In genomic region chr5:177371705-177372533, GRCh38 we compare ENCODE assay signal across 12 cellular contexts. TPM values are rescaled to one million over a fixed set of nuclear protein-coding genes. Genes with fewer than 3 reads are reported as not detected.
DNase-seq lines count a peak whose midpoint lies in the region; ATAC-seq and TF ChIP-seq lines count a peak whose summit lies in the region.
"Had no signal": no experiment of that assay in that cellular context is flagged by ENCODE, and none has a peak within 500 bp of the region (broad histone marks: within the 10 kb centered on the region; RNA-seq: fewer than 3 reads in every experiment).

No MANE protein-coding gene starts in this region.

- CTCF ChIA-PET in SK-N-SH (lab: Yijun Ruan, JAX) = interaction anchor here (0.6 to 5.9 kb wide), 8 partner anchors 10 to 261 kb away, joined by 3 to 58 read pairs (median 18); partner anchors contain the start of gene SLC34A1
- CTCF ChIA-PET in activated CD8-positive, alpha-beta T cell treated with anti-CD3 and anti-CD28 coated beads, Interleukin-2, amount 10 ng/mL, durations not matched to agents 7 days and 5 days (lab: Charles Lee) = interaction anchor here (1.1 to 9.3 kb wide), 15 partner anchors 11 to 258 kb away, joined by 3 to 122 read pairs (median 10); partner anchors contain the start of genes MXD3, PFN3, RGS14 and SLC34A1

- H3K4me1 ChIP-seq in SK-N-SH (ENCODE audit: control insufficient read depth in 1 of 2, insufficient read depth in 2 of 2, low read depth in 1 of 2, low read length in 1 of 2) (peaks cover 0 to 24% of the 10 kb centered on the region in 2 experiments; a peak in 2 of 4 replicates), hepatocyte (ENCODE audit: insufficient read depth) (peaks cover 6% of the 10 kb centered on the region)

- POLR2A ChIA-PET in SK-N-SH (lab: Yijun Ruan, JAX) = interaction anchor here (1.0 kb wide), 1 partner anchor 52 kb away, joined by 3 read pairs; no protein-coding TSS in a partner anchor
- POLR2A ChIA-PET in activated CD8-positive, alpha-beta T cell treated with anti-CD3 and anti-CD28 coated beads, Interleukin-2, amount 10 ng/mL, durations not matched to agents 7 days and 5 days (lab: Charles Lee) = interaction anchor here (0.9 to 4.0 kb wide), 7 partner anchors 11 to 60 kb away, joined by 3 to 18 read pairs (median 5); partner anchors contain the start of genes LMAN2 and RGS14

- 89% methylated on average over 4 of the region's 18 CpGs for WGBS in SK-N-SH (ENCODE audit: low lambda C conversion rate)
- WGBS in hepatocyte (ENCODE audit: low lambda C conversion rate, missing lambda C conversion rate) = 92% methylated on average over 16 of the region's 18 CpGs

- TF ChIP-seq CTCF in SK-N-SH (IDR thresholded peaks at IDR 0.05) (no peak), hepatocyte (IDR thresholded peaks at IDR 0.05; ENCODE audit: poor library complexity) (no peak)

- H3K9me3 ChIP-seq in SK-N-SH = no peaks in the 10 kb centered on the region
- H3K9me3 ChIP-seq in hepatocyte (ENCODE audit: low read depth) = no peaks in the 10 kb centered on the region

- no peaks in the 10 kb centered on the region for H3K36me3 ChIP-seq in SK-N-SH (replicated peaks in 1 of 2; ENCODE audit: control insufficient read depth in 1 of 2, insufficient read depth in 2 of 2, low read length in 1 of 2)
- H3K36me3 ChIP-seq in hepatocyte (replicated peaks; ENCODE audit: insufficient read depth, low read depth) = no peaks in the 10 kb centered on the region

- no peak overlapping the region; the same call in 1 of the 2 replicates for H3K9ac ChIP-seq in SK-N-SH

- H3K9me3 Mint-ChIP-seq in activated CD8-positive, alpha-beta T cell treated with anti-CD3 and anti-CD28 coated beads, Interleukin-2, amount 10 ng/mL, durations not matched to agents 7 days and 5 days (ENCODE audit: insufficient read depth) = no peaks in the 10 kb centered on the region
- no peaks in the 10 kb centered on the region for H3K9me3 Mint-ChIP-seq in stimulated activated effector memory CD8-positive, alpha-beta T cell treated with anti-CD3 and anti-CD28 coated beads, Interleukin-12 subunit alpha, Interleukin-12 subunit beta, amount 100 ng/mL, for 72 hours

- H3K4me2 ChIP-seq in SK-N-SH (peak overlapping the region; percentile 78), hepatocyte (peak overlapping the region; percentile 89)

- H3K4me3 ChIP-seq in SK-N-SH (ENCODE audit: low read depth in 2 of 2, low read length in 1 of 2) = peak overlapping the region in 1 of 2 experiments; percentile 56; a peak in 2 of 4 replicates
- H3K4me3 ChIP-seq in hepatocyte = peak overlapping the region; percentile 70

- DNase-seq in SK-N-SH = no peak
- peak; percentile 35 for DNase-seq in activated CD8-positive, alpha-beta T cell treated with anti-CD3 and anti-CD28 coated beads, Interleukin-2, amount 10 ng/mL, durations not matched to agents 7 days and 5 days
- no peak for DNase-seq in hepatocyte (ENCODE audit: low spot score)
- no peak for DNase-seq in stimulated activated effector memory CD8-positive, alpha-beta T cell treated with anti-CD3 and anti-CD28 coated beads, Interleukin-12 subunit alpha, Interleukin-12 subunit beta, amount 100 ng/mL, for 72 hours (ENCODE audit: low spot score in 2 of 2)
- no peak for DNase-seq in occipital lobe (lab: John Stamatoyannopoulos, UW)
- DNase-seq: 8988T; effector CD8-positive, alpha-beta T cell; NCI-H774 had no signal

- no peak overlapping the region for H2AFZ ChIP-seq in SK-N-SH (ENCODE audit: low read depth)
- H2AFZ ChIP-seq in hepatocyte = no peak overlapping the region

- no peak for TF ChIP-seq RAD21 in SK-N-SH (IDR thresholded peaks at IDR 0.05; ENCODE audit: low read length)

- H3K4me1 Mint-ChIP-seq in activated CD8-positive, alpha-beta T cell treated with anti-CD3 and anti-CD28 coated beads, Interleukin-2, amount 10 ng/mL, durations not matched to agents 7 days and 5 days (ENCODE audit: low read depth) = peaks cover 68% of the 10 kb centered on the region
- peaks cover 49% of the 10 kb centered on the region for H3K4me1 Mint-ChIP-seq in stimulated activated effector memory CD8-positive, alpha-beta T cell treated with anti-CD3 and anti-CD28 coated beads, Interleukin-12 subunit alpha, Interleukin-12 subunit beta, amount 100 ng/mL, for 72 hours

- ATAC-seq in SK-N-SH treated with all-trans-retinoic acid at 6 μM for 48 hours (no peak), GM18858 (IDR thresholded peaks at IDR 0.05; ENCODE audit: unreplicated experiment) (no peak), GM21423 (IDR thresholded peaks at IDR 0.05; ENCODE audit: unreplicated experiment) (no peak)
- ATAC-seq in activated CD8-positive, alpha-beta T cell treated with anti-CD3 and anti-CD28 coated beads, Interleukin-2, amount 10 ng/mL, durations not matched to agents 7 days and 5 days = peak; percentile 41
- ATAC-seq in stimulated activated effector memory CD8-positive, alpha-beta T cell treated with anti-CD3 and anti-CD28 coated beads, Interleukin-12 subunit alpha, Interleukin-12 subunit beta, amount 100 ng/mL, for 72 hours = peak; percentile 62

- peak overlapping the region; percentile 80 for H3K27ac Mint-ChIP-seq in activated CD8-positive, alpha-beta T cell treated with anti-CD3 and anti-CD28 coated beads, Interleukin-2, amount 10 ng/mL, durations not matched to agents 7 days and 5 days
- H3K27ac Mint-ChIP-seq in stimulated activated effector memory CD8-positive, alpha-beta T cell treated with anti-CD3 and anti-CD28 coated beads, Interleukin-12 subunit alpha, Interleukin-12 subunit beta, amount 100 ng/mL, for 72 hours = peak overlapping the region; percentile 72

- H3K4me3 Mint-ChIP-seq in activated CD8-positive, alpha-beta T cell treated with anti-CD3 and anti-CD28 coated beads, Interleukin-2, amount 10 ng/mL, durations not matched to agents 7 days and 5 days = peak overlapping the region; percentile 57
- peak overlapping the region; percentile 64 for H3K4me3 Mint-ChIP-seq in stimulated activated effector memory CD8-positive, alpha-beta T cell treated with anti-CD3 and anti-CD28 coated beads, Interleukin-12 subunit alpha, Interleukin-12 subunit beta, amount 100 ng/mL, for 72 hours

- H3K79me2 ChIP-seq in SK-N-SH (ENCODE audit: insufficient read depth) (no peaks in the 10 kb centered on the region), hepatocyte (peaks cover 5% of the 10 kb centered on the region)

- H3K36me3 Mint-ChIP-seq in activated CD8-positive, alpha-beta T cell treated with anti-CD3 and anti-CD28 coated beads, Interleukin-2, amount 10 ng/mL, durations not matched to agents 7 days and 5 days (ENCODE audit: low read depth) = peaks cover 65% of the 10 kb centered on the region
- H3K36me3 Mint-ChIP-seq in stimulated activated effector memory CD8-positive, alpha-beta T cell treated with anti-CD3 and anti-CD28 coated beads, Interleukin-12 subunit alpha, Interleukin-12 subunit beta, amount 100 ng/mL, for 72 hours = peaks cover 61% of the 10 kb centered on the region

- H3F3A ChIP-seq in SK-N-SH (replicated peaks; ENCODE audit: insufficient read depth) = peaks cover 7% of the 10 kb centered on the region

- H3K27me3 ChIP-seq in SK-N-SH (ENCODE audit: insufficient read depth) (no peaks in the 10 kb centered on the region), hepatocyte (no peaks in the 10 kb centered on the region)

- TF ChIP-seq EP300 in SK-N-SH (IDR thresholded peaks at IDR 0.05; ENCODE audit: borderline replicate concordance in 1 of 2, low read depth in 1 of 2, low read length in 1 of 2) = no peak

- H4K20me1 ChIP-seq in SK-N-SH (ENCODE audit: insufficient read depth) = no peaks in the 10 kb centered on the region
- H4K20me1 ChIP-seq in hepatocyte (ENCODE audit: insufficient read depth, poor library complexity, severe bottlenecking) = no peaks in the 10 kb centered on the region

- no peaks in the 10 kb centered on the region for H3K27me3 Mint-ChIP-seq in activated CD8-positive, alpha-beta T cell treated with anti-CD3 and anti-CD28 coated beads, Interleukin-2, amount 10 ng/mL, durations not matched to agents 7 days and 5 days (ENCODE audit: low read depth)

- H3K27ac ChIP-seq in SK-N-SH (ENCODE audit: low read depth in 2 of 2, low read length in 1 of 2) = no peak overlapping the region
- H3K27ac ChIP-seq in hepatocyte = no peak overlapping the region

- H3K9me2 ChIP-seq in SK-N-SH = no peaks in the 10 kb centered on the region
- no peaks in the 10 kb centered on the region for H3K9me2 ChIP-seq in hepatocyte (replicated peaks; ENCODE audit: insufficient read depth)

RNA-seq across cellular contexts. Expression of gene SLC34A1, which starts 12.3 kb away (rescaled TPM):
- polyA plus RNA-seq in SK-N-SH (2012; rRNA removed) (0.03 TPM in 1 of 2 replicates, not detected in the other), hepatocyte (0.33 TPM in 1 of 2 replicates, not detected in the other)
- not detected in 2 replicates for polyA plus RNA-seq in SK-N-SH (2012; cell fraction: cytosol; rRNA removed)
- polyA plus RNA-seq in SK-N-SH (2012; cell fraction: nucleus; rRNA removed) = not detected in 2 replicates
- 1 to 10 TPM; 2.0 to 2.1 TPM for total RNA-seq in activated CD8-positive, alpha-beta T cell treated with anti-CD3 and anti-CD28 coated beads, Interleukin-2, amount 10 ng/mL, durations not matched to agents 7 days and 5 days
- total RNA-seq in hepatocyte (0.12 TPM in 1 of 2 replicates, not detected in the other), occipital lobe (not detected)
- total RNA-seq: lung microvascular endothelial cell had no signal

RNA-seq across cellular contexts. Expression of gene RGS14, which starts 14.2 kb away (rescaled TPM):
- polyA plus RNA-seq in SK-N-SH (2012; rRNA removed) = 26.5 and 27.6 TPM in 2 replicates
- 11.1 and 16.3 TPM in 2 replicates for polyA plus RNA-seq in SK-N-SH (2012; cell fraction: cytosol; rRNA removed)
- polyA plus RNA-seq in SK-N-SH (2012; cell fraction: nucleus; rRNA removed) = 31.0 and 67.8 TPM in 2 replicates
- 100 to 1,000 TPM; 112 to 117 TPM for total RNA-seq in activated CD8-positive, alpha-beta T cell treated with anti-CD3 and anti-CD28 coated beads, Interleukin-2, amount 10 ng/mL, durations not matched to agents 7 days and 5 days
- 26.1 and 36.5 TPM in 2 replicates for total RNA-seq in hepatocyte
- 30.7 and 37.0 TPM in 2 replicates for polyA plus RNA-seq in hepatocyte
- 4.4 TPM for total RNA-seq in occipital lobe

RNA-seq across cellular contexts. Expression of gene LMAN2, which starts 20.5 kb away (rescaled TPM):
- polyA plus RNA-seq in SK-N-SH (2012; rRNA removed) (380 and 500 TPM in 2 replicates), hepatocyte (381 and 391 TPM in 2 replicates)
- 314 and 316 TPM in 2 replicates for polyA plus RNA-seq in SK-N-SH (2012; cell fraction: cytosol; rRNA removed)
- 380 and 476 TPM in 2 replicates for polyA plus RNA-seq in SK-N-SH (2012; cell fraction: nucleus; rRNA removed)
- total RNA-seq in activated CD8-positive, alpha-beta T cell treated with anti-CD3 and anti-CD28 coated beads, Interleukin-2, amount 10 ng/mL, durations not matched to agents 7 days and 5 days = 100 to 1,000 TPM; 119 to 127 TPM
- total RNA-seq in hepatocyte (357 and 366 TPM in 2 replicates), occipital lobe (73.5 TPM)

RNA-seq across cellular contexts. Expression of gene PFN3, which starts 28.5 kb away (rescaled TPM):
- polyA plus RNA-seq in SK-N-SH (2012; rRNA removed) (not detected in 2 replicates), hepatocyte (not detected in 2 replicates)
- polyA plus RNA-seq in SK-N-SH (2012; cell fraction: cytosol; rRNA removed) = not detected in 2 replicates
- not detected in 2 replicates for polyA plus RNA-seq in SK-N-SH (2012; cell fraction: nucleus; rRNA removed)
- total RNA-seq in activated CD8-positive, alpha-beta T cell treated with anti-CD3 and anti-CD28 coated beads, Interleukin-2, amount 10 ng/mL, durations not matched to agents 7 days and 5 days = not detected
- total RNA-seq in hepatocyte (not detected in 2 replicates), occipital lobe (not detected)
- total RNA-seq: lung microvascular endothelial cell had no signal

RNA-seq across cellular contexts. Expression of gene F12, which starts 37.4 kb away (rescaled TPM):
- polyA plus RNA-seq in SK-N-SH (2012; rRNA removed) = 3.8 and 4.3 TPM in 2 replicates
- polyA plus RNA-seq in SK-N-SH (2012; cell fraction: cytosol; rRNA removed) = 1.2 and 3.0 TPM in 2 replicates
- polyA plus RNA-seq in SK-N-SH (2012; cell fraction: nucleus; rRNA removed) = 8.5 and 16.3 TPM in 2 replicates
- 1 to 10 TPM; 3.2 to 3.5 TPM for total RNA-seq in activated CD8-positive, alpha-beta T cell treated with anti-CD3 and anti-CD28 coated beads, Interleukin-2, amount 10 ng/mL, durations not matched to agents 7 days and 5 days
- total RNA-seq in hepatocyte = 16.5 and 18.2 TPM in 2 replicates
- 46.6 and 49.8 TPM in 2 replicates for polyA plus RNA-seq in hepatocyte
- 3.9 TPM for total RNA-seq in occipital lobe

Comparison
In these comparisons a context has a peak if more than half of its experiments do, and no peak if none do; other contexts are left out.
1. ATAC-seq: peak in activated CD8-positive, alpha-beta T cell treated with anti-CD3 and anti-CD28 coated beads, Interleukin-2, amount 10 ng/mL, durations not matched to agents 7 days and 5 days (single experiment) and stimulated activated effector memory CD8-positive, alpha-beta T cell treated with anti-CD3 and anti-CD28 coated beads, Interleukin-12 subunit alpha, Interleukin-12 subunit beta, amount 100 ng/mL, for 72 hours (single experiment); none in SK-N-SH treated with all-trans-retinoic acid at 6 μM for 48 hours (single experiment), GM18858 (single experiment) and GM21423 (single experiment).